1 cellular context compared by ENCODE assay signal in genomic region chr3:11548721-11549131, GRCh38.
TF ChIP-seq lines count a peak whose summit lies in the region.

No MANE protein-coding gene starts in this region.

TF ChIP-seq in HCT116, 20 proteins besides CTCF, POLR2A, EP300 and RAD21 (continued from another document):
- no peak for TF ChIP-seq REST (IDR thresholded peaks at IDR 0.05; ENCODE audit: low read depth)
- TF ChIP-seq MAX (IDR thresholded peaks at IDR 0.05): peak; percentile 29; the same call in 1 of the 2 replicates
- no peak for TF ChIP-seq CBX3 (IDR thresholded peaks at IDR 0.05; ENCODE audit: low read depth)
TF ChIP-seq in HCT116: peak in this region for 4.
